8 cellular contexts compared by ENCODE assay signal in the genomic region with DNA sequence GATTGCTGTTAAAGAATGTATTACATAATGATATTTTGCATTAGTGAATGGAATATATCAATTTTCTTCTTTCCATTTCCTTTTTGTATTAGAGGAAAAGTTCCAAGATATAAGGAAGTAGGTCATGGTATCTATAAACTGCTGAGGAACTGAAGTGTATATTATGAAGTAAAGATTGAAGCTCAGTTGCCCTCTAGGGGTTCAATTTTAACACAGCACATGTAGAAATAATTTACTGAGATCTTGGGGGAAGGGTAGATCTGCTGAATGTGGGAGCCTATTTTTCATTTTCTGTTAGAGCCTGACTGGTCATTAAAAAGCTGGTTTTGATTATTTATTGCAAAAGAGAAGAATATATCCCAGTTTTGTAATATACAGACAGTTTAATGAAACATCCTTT. TPM values are rescaled to one million over a fixed set of nuclear protein-coding genes. Genes with fewer than 3 reads are reported as not detected.
A peak's percentile ranks its signal among the peaks of the same experiment; 100 is the strongest.
DNase-seq lines count a peak whose midpoint lies in the region; ATAC-seq and TF ChIP-seq lines count a peak whose summit lies in the region.

No MANE protein-coding gene starts in this region.

- TSS peak; percentile 8 for BruUV-seq in HCT116 (replicated peaks; lab: Mats Ljungman, UMichigan)

- H4K20me1 ChIP-seq in HCT116 (ENCODE audit: insufficient read depth) (no peaks in the 10 kb centered on the region), Loucy (ENCODE audit: insufficient read depth, low read length, poor library complexity, severe bottlenecking) (no peaks in the 10 kb centered on the region)

- H3K9me2 ChIP-seq in HCT116 (ENCODE audit: insufficient read depth) (no peaks in the 10 kb centered on the region), Loucy (replicated peaks; ENCODE audit: low read depth, low read length) (no peaks in the 10 kb centered on the region)

- H3K79me2 ChIP-seq in HCT116 (ENCODE audit: insufficient read depth, low read length) (no peaks in the 10 kb centered on the region; the same call in 1 of the 2 replicates), Loucy (ENCODE audit: insufficient read depth, low read length) (no peaks in the 10 kb centered on the region)

- H3K36me3 ChIP-seq in HCT116 (ENCODE audit: control insufficient read depth in 1 of 2, insufficient read depth in 2 of 2, low read length in 2 of 2) (no peaks in the 10 kb centered on the region), Loucy (ENCODE audit: insufficient read depth, low read length) (peaks cover 7% of the 10 kb centered on the region; the same call in 1 of the 2 replicates), left ventricle myocardium inferior (peaks cover 9% of the 10 kb centered on the region)

- no peaks in the 10 kb centered on the region for H3F3A ChIP-seq in Loucy (ENCODE audit: low read depth)

- H3K27me3 ChIP-seq in HCT116 (ENCODE audit: insufficient read depth, low read length), result no peaks in the 10 kb centered on the region
- no peaks in the 10 kb centered on the region for H3K27me3 ChIP-seq in Loucy (ENCODE audit: insufficient read depth, low read length, poor library complexity, severe bottlenecking)
- no peaks in the 10 kb centered on the region for H3K27me3 ChIP-seq in left ventricle myocardium inferior (ENCODE audit: low read depth)

- H3K27ac ChIP-seq in HCT116 (ENCODE audit: low read depth, low read length), result no peak overlapping the region
- H3K27ac ChIP-seq in left ventricle myocardium inferior (replicated peaks), result no peak overlapping the region

- H3K4me2 ChIP-seq in HCT116 (ENCODE audit: low read length) (no peak overlapping the region), Loucy (ENCODE audit: low read depth, low read length, poor library complexity, severe bottlenecking) (no peak overlapping the region)

- H3K9me3 ChIP-seq in HCT116 (ENCODE audit: control insufficient read depth in 1 of 2, insufficient read depth in 1 of 2, low read depth in 1 of 2, low read length in 2 of 2) (no peaks in the 10 kb centered on the region), Loucy (ENCODE audit: insufficient read depth, low read depth, low read length) (no peaks in the 10 kb centered on the region), left ventricle myocardium inferior (replicated peaks) (peaks cover 8% of the 10 kb centered on the region)

- H2AFZ ChIP-seq in HCT116 (ENCODE audit: low read depth, low read length, poor library complexity, severe bottlenecking) (no peak overlapping the region), Loucy (ENCODE audit: low read length) (no peak overlapping the region)

- H3K9me3 Mint-ChIP-seq in activated B cell treated with CpG ODN at 0.5 μM for 24 hours, result peaks cover 2% of the 10 kb centered on the region

- H3K9ac ChIP-seq in HCT116 (ENCODE audit: low read length) (no peak overlapping the region), Loucy (ENCODE audit: low read depth, low read length, poor library complexity, severe bottlenecking) (no peak overlapping the region)

- H3K4me3 ChIP-seq in HCT116 (replicated peaks in 1 of 2; ENCODE audit: low read depth in 1 of 2, low read length in 2 of 2) (no peak overlapping the region), Loucy (ENCODE audit: low read length, poor library complexity, severe bottlenecking) (no peak overlapping the region), left ventricle myocardium inferior (no peak overlapping the region)

- intact Hi-C loops in HCT116 (cut with micrococcal nuclease) (loop anchor here (2.0 kb wide), 1 partner anchor 574 kb away; no protein-coding TSS in a partner anchor), activated B cell treated with CpG ODN at 0.5 μM for 24 hours (cut with micrococcal nuclease) (loop anchor here (2.0 kb wide), 1 partner anchor 574 kb away; no protein-coding TSS in a partner anchor), left ventricle myocardium inferior (cut with micrococcal nuclease) (no loop called here)

- ATAC-seq in HCT116 (peak; percentile 79), activated B cell treated with CpG ODN at 0.5 μM for 24 hours (ENCODE audit: low read depth) (peak; percentile 28), HG02840 (IDR thresholded peaks at IDR 0.05; ENCODE audit: low FRiP score, unreplicated experiment) (no peak)
- peak; percentile 63 for ATAC-seq in stimulated activated naive CD8-positive, alpha-beta T cell treated with anti-CD3 and anti-CD28 coated beads, Interleukin-15, Interleukin-2, amounts not matched to agents 100 U/mL and 50 U/mL, for 24 hours

- POLR2A ChIA-PET in HCT116 (lab: Charles Lee), result no interaction called here
- POLR2A ChIA-PET in activated B cell treated with CpG ODN at 0.5 μM for 24 hours (lab: Charles Lee), result no interaction called here

- CTCF ChIA-PET in HCT116 (lab: Charles Lee), result interaction anchor here (1.2 to 1.6 kb wide), 4 partner anchors 13 to 575 kb away, joined by 4 to 7 read pairs (median 6); a partner anchor contains a TSS
- CTCF ChIA-PET in activated B cell treated with CpG ODN at 0.5 μM for 24 hours (lab: Charles Lee), result no interaction called here

- no peak for TF ChIP-seq POLR2A in HCT116 (IDR thresholded peaks at IDR 0.05; ENCODE audit: borderline replicate concordance, extremely low read depth, insufficient read depth, insufficient read length)

- peak; percentile 68 for TF ChIP-seq RAD21 in HCT116 (IDR thresholded peaks at IDR 0.05; ENCODE audit: low read depth)

- no peaks in the 10 kb centered on the region for H3K27me3 Mint-ChIP-seq in activated B cell treated with CpG ODN at 0.5 μM for 24 hours

- H3K4me1 Mint-ChIP-seq in activated B cell treated with CpG ODN at 0.5 μM for 24 hours, result no peaks in the 10 kb centered on the region

- RAD21 ChIA-PET in HCT116 (lab: Charles Lee; ENCODE audit: low non-redundant PET in 1 of 2, low total read pairs in 2 of 2, uncharacterized antibody in 2 of 2, unreplicated experiment in 2 of 2), result no interaction called here

- H3K4me3 Mint-ChIP-seq in activated B cell treated with CpG ODN at 0.5 μM for 24 hours, result no peak overlapping the region

- H3K27ac Mint-ChIP-seq in activated B cell treated with CpG ODN at 0.5 μM for 24 hours, result no peak overlapping the region

- peak; percentile 54 for TF ChIP-seq CTCF in GM10266 (IDR thresholded peaks at IDR 0.05; ENCODE audit: control insufficient read depth, insufficient read depth, low read depth, missing control alignments)
- peak; percentile 42 to 61 (median 48); a peak in 5 of 6 replicates for TF ChIP-seq CTCF in HCT116 (IDR thresholded peaks at IDR 0.05 in 2 of 3, conservative IDR thresholded peaks at IDR 0.05 in 1 of 3; ENCODE audit: borderline replicate concordance in 1 of 3, insufficient read depth in 1 of 3, low read depth in 2 of 3, low read length in 2 of 3)
- peak; percentile 87 for TF ChIP-seq CTCF in Loucy (conservative IDR thresholded peaks at IDR 0.05; ENCODE audit: low read length)
- no peak for TF ChIP-seq CTCF in activated B cell treated with CpG ODN at 0.5 μM for 24 hours (IDR thresholded peaks at IDR 0.05)
- peak; percentile 69 for TF ChIP-seq CTCF in left ventricle myocardium inferior (IDR thresholded peaks at IDR 0.05; ENCODE audit: borderline replicate concordance)

- peaks cover 12% of the 10 kb centered on the region for H3K36me3 Mint-ChIP-seq in activated B cell treated with CpG ODN at 0.5 μM for 24 hours (ENCODE audit: low read depth)

- peak; percentile 59 for DNase-seq in A172 (ENCODE audit: low spot score)
- DNase-seq in GM10266 (ENCODE audit: extremely low spot score), result peak; percentile 12
- DNase-seq in HCT116 (ENCODE audit: low read depth, low spot score), result peak; percentile 18
- no peak for DNase-seq in activated B cell treated with CpG ODN at 0.5 μM for 24 hours
- DNase-seq in left ventricle myocardium inferior, result no peak
- no peak for DNase-seq in stimulated activated naive CD8-positive, alpha-beta T cell treated with anti-CD3 and anti-CD28 coated beads, Interleukin-15, Interleukin-2, amounts not matched to agents 100 U/mL and 50 U/mL, for 24 hours

- no peaks in the 10 kb centered on the region for H3K4me1 ChIP-seq in HCT116 (ENCODE audit: control insufficient read depth in 1 of 2, insufficient read depth in 2 of 2, low read length in 2 of 2)
- peaks cover 5% of the 10 kb centered on the region for H3K4me1 ChIP-seq in Loucy (ENCODE audit: insufficient read depth, low read length, poor library complexity, severe bottlenecking)
- H3K4me1 ChIP-seq in left ventricle myocardium inferior, result peaks cover 12% of the 10 kb centered on the region

TF ChIP-seq in HCT116, 20 proteins besides CTCF, POLR2A, EP300 and RAD21 (continues in another document):
- no peak for TF ChIP-seq SP1 (IDR thresholded peaks at IDR 0.05; ENCODE audit: low read depth)
- TF ChIP-seq TCF7L2 (IDR thresholded peaks at IDR 0.05; ENCODE audit: borderline replicate concordance, extremely low read depth, insufficient read depth, insufficient read length), result no peak
- TF ChIP-seq CEBPB (IDR thresholded peaks at IDR 0.05; ENCODE audit: low read depth), result no peak
- no peak for TF ChIP-seq ELF1 (IDR thresholded peaks at IDR 0.05; ENCODE audit: borderline replicate concordance, low read depth)
- no peak for TF ChIP-seq ZFX (IDR thresholded peaks at IDR 0.05)
- no peak for TF ChIP-seq EZH2phosphoT487 (IDR thresholded peaks at IDR 0.05; ENCODE audit: borderline replicate concordance)
- TF ChIP-seq, protein P1, sequence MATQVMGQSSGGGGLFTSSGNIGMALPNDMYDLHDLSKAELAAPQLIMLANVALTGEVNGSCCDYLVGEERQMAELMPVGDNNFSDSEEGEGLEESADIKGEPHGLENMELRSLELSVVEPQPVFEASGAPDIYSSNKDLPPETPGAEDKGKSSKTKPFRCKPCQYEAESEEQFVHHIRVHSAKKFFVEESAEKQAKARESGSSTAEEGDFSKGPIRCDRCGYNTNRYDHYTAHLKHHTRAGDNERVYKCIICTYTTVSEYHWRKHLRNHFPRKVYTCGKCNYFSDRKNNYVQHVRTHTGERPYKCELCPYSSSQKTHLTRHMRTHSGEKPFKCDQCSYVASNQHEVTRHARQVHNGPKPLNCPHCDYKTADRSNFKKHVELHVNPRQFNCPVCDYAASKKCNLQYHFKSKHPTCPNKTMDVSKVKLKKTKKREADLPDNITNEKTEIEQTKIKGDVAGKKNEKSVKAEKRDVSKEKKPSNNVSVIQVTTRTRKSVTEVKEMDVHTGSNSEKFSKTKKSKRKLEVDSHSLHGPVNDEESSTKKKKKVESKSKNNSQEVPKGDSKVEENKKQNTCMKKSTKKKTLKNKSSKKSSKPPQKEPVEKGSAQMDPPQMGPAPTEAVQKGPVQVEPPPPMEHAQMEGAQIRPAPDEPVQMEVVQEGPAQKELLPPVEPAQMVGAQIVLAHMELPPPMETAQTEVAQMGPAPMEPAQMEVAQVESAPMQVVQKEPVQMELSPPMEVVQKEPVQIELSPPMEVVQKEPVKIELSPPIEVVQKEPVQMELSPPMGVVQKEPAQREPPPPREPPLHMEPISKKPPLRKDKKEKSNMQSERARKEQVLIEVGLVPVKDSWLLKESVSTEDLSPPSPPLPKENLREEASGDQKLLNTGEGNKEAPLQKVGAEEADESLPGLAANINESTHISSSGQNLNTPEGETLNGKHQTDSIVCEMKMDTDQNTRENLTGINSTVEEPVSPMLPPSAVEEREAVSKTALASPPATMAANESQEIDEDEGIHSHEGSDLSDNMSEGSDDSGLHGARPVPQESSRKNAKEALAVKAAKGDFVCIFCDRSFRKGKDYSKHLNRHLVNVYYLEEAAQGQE (IDR thresholded peaks at IDR 0.05; ENCODE audit: low read depth), result no peak

RNA-seq across cellular contexts. Expression of a gene that starts 45.2 kb away (rescaled TPM):
- 18.1 and 28.0 TPM in 2 replicates for total RNA-seq in A172 (2014; rRNA removed; shearing (Covaris generic))
- 29.0 TPM for total RNA-seq in HCT116 (2021; ENCODE audit: unreplicated experiment)
- polyA plus RNA-seq in HCT116 (2012), result 22.5 and 22.6 TPM in 2 replicates
- total RNA-seq in activated B cell treated with CpG ODN at 0.5 μM for 24 hours, result 10.9 and 14.2 TPM in 2 replicates
- total RNA-seq in left ventricle myocardium inferior, result 41.0 TPM

Comparison
In these comparisons a context has a peak if more than half of its experiments do, and no peak if none do; other contexts are left out.
1. DNase-seq: peak in A172 (single experiment), GM10266 (single experiment) and HCT116 (single experiment); none in activated B cell treated with CpG ODN at 0.5 μM for 24 hours (single experiment), left ventricle myocardium inferior (single experiment) and stimulated activated naive CD8-positive, alpha-beta T cell treated with anti-CD3 and anti-CD28 coated beads, Interleukin-15, Interleukin-2, amounts not matched to agents 100 U/mL and 50 U/mL, for 24 hours (single experiment).